1 cellular context compared by ENCODE assay signal in the genomic region with DNA sequence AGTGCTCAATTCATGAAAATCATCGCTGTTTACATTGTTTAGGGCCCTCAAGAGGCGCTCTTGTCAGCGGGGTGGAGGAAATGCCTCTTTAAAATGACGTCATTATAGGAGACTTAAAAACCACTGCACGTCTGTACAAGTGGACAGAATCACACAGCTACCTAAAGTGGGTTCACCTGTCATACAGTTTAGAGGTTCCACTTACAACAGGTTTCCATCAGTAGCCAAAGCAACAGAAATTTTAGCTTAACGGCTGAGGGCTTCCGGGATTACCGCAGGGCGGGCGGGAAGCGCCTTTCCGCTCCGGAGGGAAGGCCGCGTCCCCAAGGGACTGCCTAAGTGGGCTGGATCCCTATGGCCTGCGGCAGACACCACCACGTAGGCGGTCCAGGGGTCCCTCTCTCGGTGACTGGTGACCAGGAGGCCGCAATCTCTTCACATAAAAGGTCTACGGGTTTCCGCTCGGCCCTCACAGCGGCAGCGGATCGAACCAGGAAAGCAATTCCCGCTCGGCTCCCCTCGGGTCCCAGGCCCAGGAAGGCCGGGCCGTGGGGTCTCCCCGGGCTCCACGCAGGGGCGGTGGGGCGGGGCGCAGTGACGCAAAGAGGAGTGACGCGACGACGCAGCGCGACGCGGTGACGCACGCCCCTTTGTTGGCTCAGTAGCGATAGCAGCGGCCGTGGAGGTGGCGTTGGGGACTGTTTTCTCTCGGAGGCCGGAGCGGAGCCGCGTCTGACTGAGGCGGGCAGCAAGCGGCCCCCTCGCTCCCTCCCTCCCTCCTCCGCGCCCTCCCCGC.
TF ChIP-seq lines count a peak whose summit lies in the region.

ARIH1 (plus strand) TSS at position 661 of the 796 bp plus-strand sequence. CDS start 310 bp downstream, outside the sequence.

TF ChIP-seq in HepG2, 621 proteins besides CTCF, POLR2A, EP300 and RAD21 (continued from another document and continues in another):
- TF ChIP-seq, protein P1, sequence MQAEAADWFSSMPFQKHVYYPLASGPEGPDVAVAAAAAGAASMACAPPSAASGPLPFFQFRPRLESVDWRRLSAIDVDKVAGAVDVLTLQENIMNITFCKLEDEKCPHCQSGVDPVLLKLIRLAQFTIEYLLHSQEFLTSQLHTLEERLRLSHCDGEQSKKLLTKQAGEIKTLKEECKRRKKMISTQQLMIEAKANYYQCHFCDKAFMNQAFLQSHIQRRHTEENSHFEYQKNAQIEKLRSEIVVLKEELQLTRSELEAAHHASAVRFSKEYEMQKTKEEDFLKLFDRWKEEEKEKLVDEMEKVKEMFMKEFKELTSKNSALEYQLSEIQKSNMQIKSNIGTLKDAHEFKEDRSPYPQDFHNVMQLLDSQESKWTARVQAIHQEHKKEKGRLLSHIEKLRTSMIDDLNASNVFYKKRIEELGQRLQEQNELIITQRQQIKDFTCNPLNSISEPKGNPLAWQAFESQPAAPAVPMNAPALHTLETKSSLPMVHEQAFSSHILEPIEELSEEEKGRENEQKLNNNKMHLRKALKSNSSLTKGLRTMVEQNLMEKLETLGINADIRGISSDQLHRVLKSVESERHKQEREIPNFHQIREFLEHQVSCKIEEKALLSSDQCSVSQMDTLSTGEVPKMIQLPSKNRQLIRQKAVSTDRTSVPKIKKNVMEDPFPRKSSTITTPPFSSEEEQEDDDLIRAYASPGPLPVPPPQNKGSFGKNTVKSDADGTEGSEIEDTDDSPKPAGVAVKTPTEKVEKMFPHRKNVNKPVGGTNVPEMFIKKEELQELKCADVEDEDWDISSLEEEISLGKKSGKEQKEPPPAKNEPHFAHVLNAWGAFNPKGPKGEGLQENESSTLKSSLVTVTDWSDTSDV (CRISPR knock-in tag; IDR thresholded peaks at IDR 0.05), result no peak
- peak; percentile 40; the same call in 1 of the 2 replicates for TF ChIP-seq HOXD1 (CRISPR knock-in tag; IDR thresholded peaks at IDR 0.05)
- no peak for TF ChIP-seq MBD4 (IDR thresholded peaks at IDR 0.05; ENCODE audit: borderline replicate concordance, low read length)
- peak; percentile 77; the same call in 1 of the 2 replicates for TF ChIP-seq FOXJ3 (CRISPR knock-in tag; IDR thresholded peaks at IDR 0.05; ENCODE audit: borderline replicate concordance)
- peak; percentile 77 for TF ChIP-seq THRA (CRISPR knock-in tag; IDR thresholded peaks at IDR 0.05; ENCODE audit: borderline replicate concordance)
- no peak for TF ChIP-seq FOSL1 (CRISPR knock-in tag; IDR thresholded peaks at IDR 0.05; ENCODE audit: borderline replicate concordance)
- peak; percentile 83 for TF ChIP-seq PHF21A (CRISPR knock-in tag; IDR thresholded peaks at IDR 0.05)
- peak; percentile 76 for TF ChIP-seq HNRNPLL (IDR thresholded peaks at IDR 0.05; ENCODE audit: low read depth, low read length, poor library complexity, severe bottlenecking)
- TF ChIP-seq ZNF816 (CRISPR knock-in tag; IDR thresholded peaks at IDR 0.05; ENCODE audit: borderline replicate concordance), result peak; percentile 98
- peak; percentile 69; the same call in 1 of the 2 replicates for TF ChIP-seq KLF15 (CRISPR knock-in tag; IDR thresholded peaks at IDR 0.05; ENCODE audit: borderline replicate concordance)
- peak; percentile 90 for TF ChIP-seq MYC (CRISPR knock-in tag; IDR thresholded peaks at IDR 0.05; ENCODE audit: borderline replicate concordance)
- TF ChIP-seq, protein P2, sequence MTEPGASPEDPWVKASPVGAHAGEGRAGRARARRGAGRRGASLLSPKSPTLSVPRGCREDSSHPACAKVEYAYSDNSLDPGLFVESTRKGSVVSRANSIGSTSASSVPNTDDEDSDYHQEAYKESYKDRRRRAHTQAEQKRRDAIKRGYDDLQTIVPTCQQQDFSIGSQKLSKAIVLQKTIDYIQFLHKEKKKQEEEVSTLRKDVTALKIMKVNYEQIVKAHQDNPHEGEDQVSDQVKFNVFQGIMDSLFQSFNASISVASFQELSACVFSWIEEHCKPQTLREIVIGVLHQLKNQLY (CRISPR knock-in tag; IDR thresholded peaks at IDR 0.05), result peak; percentile 46; the same call in 1 of the 2 replicates
- peak; percentile 50 for TF ChIP-seq ZNF747 (CRISPR knock-in tag; IDR thresholded peaks at IDR 0.05; ENCODE audit: borderline replicate concordance)
- peak; percentile 87 for TF ChIP-seq ZNF737 (CRISPR knock-in tag; IDR thresholded peaks at IDR 0.05; ENCODE audit: borderline replicate concordance)
- TF ChIP-seq GRHL1 (CRISPR knock-in tag; conservative IDR thresholded peaks at IDR 0.05), result no peak
- TF ChIP-seq IKZF4 (CRISPR knock-in tag; IDR thresholded peaks at IDR 0.05; ENCODE audit: borderline replicate concordance, low read depth, not compliant biosample characterization), result peak; percentile 89
- peak; percentile 95; the same call in 1 of the 2 replicates for TF ChIP-seq ZNF780A (CRISPR knock-in tag; IDR thresholded peaks at IDR 0.05)
- TF ChIP-seq SP4 (CRISPR knock-in tag; IDR thresholded peaks at IDR 0.05), result peak; percentile 98
- TF ChIP-seq, protein P3, sequence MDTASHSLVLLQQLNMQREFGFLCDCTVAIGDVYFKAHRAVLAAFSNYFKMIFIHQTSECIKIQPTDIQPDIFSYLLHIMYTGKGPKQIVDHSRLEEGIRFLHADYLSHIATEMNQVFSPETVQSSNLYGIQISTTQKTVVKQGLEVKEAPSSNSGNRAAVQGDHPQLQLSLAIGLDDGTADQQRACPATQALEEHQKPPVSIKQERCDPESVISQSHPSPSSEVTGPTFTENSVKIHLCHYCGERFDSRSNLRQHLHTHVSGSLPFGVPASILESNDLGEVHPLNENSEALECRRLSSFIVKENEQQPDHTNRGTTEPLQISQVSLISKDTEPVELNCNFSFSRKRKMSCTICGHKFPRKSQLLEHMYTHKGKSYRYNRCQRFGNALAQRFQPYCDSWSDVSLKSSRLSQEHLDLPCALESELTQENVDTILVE (CRISPR knock-in tag; IDR thresholded peaks at IDR 0.05), result peak; percentile 93; the same call in 1 of the 2 replicates
- TF ChIP-seq ZNF607 (CRISPR knock-in tag; IDR thresholded peaks at IDR 0.05; ENCODE audit: borderline replicate concordance), result peak; percentile 89
- TF ChIP-seq NCOA2 (CRISPR knock-in tag; IDR thresholded peaks at IDR 0.05), result peak; percentile 5; the same call in 1 of the 2 replicates
- TF ChIP-seq ZNF326 (CRISPR knock-in tag; IDR thresholded peaks at IDR 0.05; ENCODE audit: borderline replicate concordance), result no peak
- TF ChIP-seq ZNF556 (CRISPR knock-in tag; IDR thresholded peaks at IDR 0.05; ENCODE audit: borderline replicate concordance), result no peak; the same call in 1 of the 2 replicates
- no peak for TF ChIP-seq ZNF839 (CRISPR knock-in tag; IDR thresholded peaks at IDR 0.05; ENCODE audit: borderline replicate concordance)
- TF ChIP-seq ZNF354B (CRISPR knock-in tag; IDR thresholded peaks at IDR 0.05), result no peak
- peak; percentile 93; the same call in 1 of the 2 replicates for TF ChIP-seq HOXA9 (CRISPR knock-in tag; IDR thresholded peaks at IDR 0.05; ENCODE audit: borderline replicate concordance)
- peak; percentile 76; the same call in 1 of the 2 replicates for TF ChIP-seq ZFYVE20 (CRISPR knock-in tag; IDR thresholded peaks at IDR 0.05; ENCODE audit: borderline replicate concordance, low read depth)
- TF ChIP-seq ZNF740 (CRISPR knock-in tag; IDR thresholded peaks at IDR 0.05), result no peak
- TF ChIP-seq RFX5 (IDR thresholded peaks at IDR 0.05; ENCODE audit: low read depth, low read length), result peak; percentile 68
- TF ChIP-seq ZNF883 (CRISPR knock-in tag; IDR thresholded peaks at IDR 0.05; ENCODE audit: not compliant biosample characterization), result peak; percentile 91
- TF ChIP-seq, protein P4, sequence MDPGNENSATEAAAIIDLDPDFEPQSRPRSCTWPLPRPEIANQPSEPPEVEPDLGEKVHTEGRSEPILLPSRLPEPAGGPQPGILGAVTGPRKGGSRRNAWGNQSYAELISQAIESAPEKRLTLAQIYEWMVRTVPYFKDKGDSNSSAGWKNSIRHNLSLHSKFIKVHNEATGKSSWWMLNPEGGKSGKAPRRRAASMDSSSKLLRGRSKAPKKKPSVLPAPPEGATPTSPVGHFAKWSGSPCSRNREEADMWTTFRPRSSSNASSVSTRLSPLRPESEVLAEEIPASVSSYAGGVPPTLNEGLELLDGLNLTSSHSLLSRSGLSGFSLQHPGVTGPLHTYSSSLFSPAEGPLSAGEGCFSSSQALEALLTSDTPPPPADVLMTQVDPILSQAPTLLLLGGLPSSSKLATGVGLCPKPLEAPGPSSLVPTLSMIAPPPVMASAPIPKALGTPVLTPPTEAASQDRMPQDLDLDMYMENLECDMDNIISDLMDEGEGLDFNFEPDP (CRISPR knock-in tag; conservative IDR thresholded peaks at IDR 0.05), result no peak
- peak; percentile 63; the same call in 1 of the 2 replicates for TF ChIP-seq ZNF280B (CRISPR knock-in tag; IDR thresholded peaks at IDR 0.05; ENCODE audit: borderline replicate concordance)
- TF ChIP-seq GZF1 (CRISPR knock-in tag; IDR thresholded peaks at IDR 0.05), result peak; percentile 78; the same call in 1 of the 2 replicates
- TF ChIP-seq PRMT3 (CRISPR knock-in tag; IDR thresholded peaks at IDR 0.05; ENCODE audit: borderline replicate concordance, low read depth), result 0 out of 2 replicates have a peak, but pooled peaks have one; percentile 54
- TF ChIP-seq ZMAT3 (CRISPR knock-in tag; conservative IDR thresholded peaks at IDR 0.05), result peak; percentile 98
- TF ChIP-seq ZBTB37 (CRISPR knock-in tag; IDR thresholded peaks at IDR 0.05), result no peak
- no peak for TF ChIP-seq ZNF83 (CRISPR knock-in tag; IDR thresholded peaks at IDR 0.05; ENCODE audit: borderline replicate concordance)
- TF ChIP-seq SKI (IDR thresholded peaks at IDR 0.05; ENCODE audit: partially characterized antibody), result peak; percentile 56
- TF ChIP-seq ZNF7 (CRISPR knock-in tag; IDR thresholded peaks at IDR 0.05), result no peak
- TF ChIP-seq PBX3 (CRISPR knock-in tag; IDR thresholded peaks at IDR 0.05; ENCODE audit: borderline replicate concordance), result no peak
- 0 out of 2 replicates have a peak, but pooled peaks have one; percentile 38 for TF ChIP-seq RORA (CRISPR knock-in tag; IDR thresholded peaks at IDR 0.05)
- TF ChIP-seq ARNT2 (CRISPR knock-in tag; IDR thresholded peaks at IDR 0.05; ENCODE audit: low read depth), result peak; percentile 80
- no peak for TF ChIP-seq MAFG (CRISPR knock-in tag; IDR thresholded peaks at IDR 0.05)
